Comparison of ENCODE assay signal across 16 cellular contexts in genomic region chr2:150587547-150588209, GRCh38.
DNase-seq lines count a peak whose midpoint lies in the region; ATAC-seq and TF ChIP-seq lines count a peak whose summit lies in the region.
"Had no signal": no experiment of that assay in that cellular context is flagged by ENCODE, and none has a peak within 500 bp of the region (broad histone marks: within the 10 kb centered on the region; RNA-seq: fewer than 3 reads in every experiment).

No MANE protein-coding gene starts in this region.

- H3K4me3 Mint-ChIP-seq in osteocyte (ENCODE audit: unreplicated experiment), result no peak overlapping the region
- H3K4me3 Mint-ChIP-seq: activated naive CD4-positive, alpha-beta T cell treated with anti-CD3 and anti-CD28 coated beads, Interleukin-2, amount 10 ng/mL, durations not matched to agents 7 days and 5 days; stimulated activated memory B cell treated with anti-CD40 and anti-IgM and Interleukin-4, amounts not matched to agents 10 μg/mL and 1 μg/mL and 100 μg/mL, for 72 hours had no signal

- no TSS peak for BruUV-seq in PC-9 (replicated peaks; lab: Mats Ljungman, UMichigan)

- no peaks in the 10 kb centered on the region for H4K20me1 ChIP-seq in PC-9 (ENCODE audit: insufficient read depth)

- DNase-seq in GM03348 (ENCODE audit: low spot score) (peak; percentile 44), PC-9 (no peak), fibroblast of mammary gland (ENCODE audit: low read depth) (peak; percentile 30), osteocyte (ENCODE audit: extremely low spot score, unreplicated experiment) (no peak), NCI-H128 (lab: John Stamatoyannopoulos, UW; ENCODE audit: unreplicated experiment) (no peak), DMS79 (lab: John Stamatoyannopoulos, UW) (no peak)
- DNase-seq: activated naive CD4-positive, alpha-beta T cell treated with anti-CD3 and anti-CD28 coated beads, Interleukin-2, amount 10 ng/mL, durations not matched to agents 7 days and 5 days; cerebellar nuclear complex; erythroblast; GDM1; NCI-H187 treated with DMSO at 0.1 percent for 48 hours; stimulated activated CD4-positive, alpha-beta T cell treated with anti-CD3 and anti-CD28 coated beads, Interleukin-4, amount 100 ng/mL, for 1 hour had no signal

- H3F3A ChIP-seq in PC-9 (ENCODE audit: insufficient read depth, low read depth), result peaks cover 14% of the 10 kb centered on the region

- no peak for TF ChIP-seq CTCF in PC-9 (conservative IDR thresholded peaks at IDR 0.05)
- no peak for TF ChIP-seq CTCF in fibroblast of mammary gland (conservative IDR thresholded peaks at IDR 0.05; ENCODE audit: control insufficient read depth, insufficient read depth, low read depth, low read length)
- TF ChIP-seq CTCF in osteocyte (IDR thresholded peaks at IDR 0.05), result no peak

- CTCF ChIA-PET in PC-9 (lab: Charles Lee), result interaction anchor here (0.6 to 0.7 kb wide), 2 partner anchors 35 to 60 kb away, joined by 3 to 4 read pairs; no protein-coding TSS in a partner anchor

- H3K27me3 ChIP-seq in PC-9 (ENCODE audit: insufficient read depth, low read depth), result no peaks in the 10 kb centered on the region

- H3K36me3 ChIP-seq in PC-9 (ENCODE audit: low read depth), result no peaks in the 10 kb centered on the region

- H3K9me3 Mint-ChIP-seq in osteocyte (ENCODE audit: unreplicated experiment), result no peaks in the 10 kb centered on the region
- H3K9me3 Mint-ChIP-seq: activated naive CD4-positive, alpha-beta T cell treated with anti-CD3 and anti-CD28 coated beads, Interleukin-2, amount 10 ng/mL, durations not matched to agents 7 days and 5 days; stimulated activated memory B cell treated with anti-CD40 and anti-IgM and Interleukin-4, amounts not matched to agents 10 μg/mL and 1 μg/mL and 100 μg/mL, for 72 hours had no signal

- no peaks in the 10 kb centered on the region for H3K9me2 ChIP-seq in PC-9 (ENCODE audit: insufficient read depth)

- no peak overlapping the region for H3K4me3 ChIP-seq in PC-9
- no peak overlapping the region for H3K4me3 ChIP-seq in fibroblast of mammary gland (ENCODE audit: control insufficient read depth, low read depth, low read length)

- no peak for ATAC-seq in HG03045 (IDR thresholded peaks at IDR 0.05; ENCODE audit: unreplicated experiment)
- no peak for ATAC-seq in HG03571 (IDR thresholded peaks at IDR 0.05; ENCODE audit: unreplicated experiment)
- ATAC-seq: stimulated activated memory B cell treated with anti-CD40 and anti-IgM and Interleukin-4, amounts not matched to agents 10 μg/mL and 1 μg/mL and 100 μg/mL, for 72 hours had no signal

- peaks cover 8% of the 10 kb centered on the region; the same call in 1 of the 2 replicates for H3K9me3 ChIP-seq in PC-9 (ENCODE audit: insufficient read depth, low read depth)

- H3K27me3 Mint-ChIP-seq in osteocyte (ENCODE audit: unreplicated experiment), result no peaks in the 10 kb centered on the region
- H3K27me3 Mint-ChIP-seq: activated naive CD4-positive, alpha-beta T cell treated with anti-CD3 and anti-CD28 coated beads, Interleukin-2, amount 10 ng/mL, durations not matched to agents 7 days and 5 days; stimulated activated memory B cell treated with anti-CD40 and anti-IgM and Interleukin-4, amounts not matched to agents 10 μg/mL and 1 μg/mL and 100 μg/mL, for 72 hours had no signal

- POLR2A ChIA-PET in PC-9 (lab: Charles Lee; ENCODE audit: unreplicated experiment), result no interaction called here

- H3K4me1 Mint-ChIP-seq in osteocyte (ENCODE audit: unreplicated experiment), result peaks cover 43% of the 10 kb centered on the region
- H3K4me1 Mint-ChIP-seq: activated naive CD4-positive, alpha-beta T cell treated with anti-CD3 and anti-CD28 coated beads, Interleukin-2, amount 10 ng/mL, durations not matched to agents 7 days and 5 days; stimulated activated memory B cell treated with anti-CD40 and anti-IgM and Interleukin-4, amounts not matched to agents 10 μg/mL and 1 μg/mL and 100 μg/mL, for 72 hours had no signal

- H3K4me2 ChIP-seq in PC-9, result no peak overlapping the region
- H3K4me2 ChIP-seq: KMS-11 had no signal

- H3K36me3 Mint-ChIP-seq in osteocyte (ENCODE audit: unreplicated experiment), result no peaks in the 10 kb centered on the region
- H3K36me3 Mint-ChIP-seq: activated naive CD4-positive, alpha-beta T cell treated with anti-CD3 and anti-CD28 coated beads, Interleukin-2, amount 10 ng/mL, durations not matched to agents 7 days and 5 days; stimulated activated memory B cell treated with anti-CD40 and anti-IgM and Interleukin-4, amounts not matched to agents 10 μg/mL and 1 μg/mL and 100 μg/mL, for 72 hours had no signal

- no peak overlapping the region for H2AFZ ChIP-seq in PC-9

- intact Hi-C loops in PC-9 (cut with micrococcal nuclease; ENCODE audit: unreplicated experiment), result loop anchor here (2.0 kb wide), 1 partner anchor 61 kb away; no protein-coding TSS in a partner anchor

- peaks cover 19% of the 10 kb centered on the region for H3K4me1 ChIP-seq in PC-9 (replicated peaks; ENCODE audit: insufficient read depth)

- no peaks in the 10 kb centered on the region for H3K79me2 ChIP-seq in PC-9 (ENCODE audit: low read depth)

- peak overlapping the region; percentile 46; the same call in 1 of the 2 replicates for H3K27ac ChIP-seq in PC-9
- H3K27ac ChIP-seq: KMS-11 had no signal

- H3K27ac Mint-ChIP-seq in osteocyte (ENCODE audit: unreplicated experiment), result peak overlapping the region; percentile 58
- H3K27ac Mint-ChIP-seq: activated naive CD4-positive, alpha-beta T cell treated with anti-CD3 and anti-CD28 coated beads, Interleukin-2, amount 10 ng/mL, durations not matched to agents 7 days and 5 days; stimulated activated memory B cell treated with anti-CD40 and anti-IgM and Interleukin-4, amounts not matched to agents 10 μg/mL and 1 μg/mL and 100 μg/mL, for 72 hours had no signal

Comparison
In these comparisons a context has a peak if more than half of its experiments do, and no peak if none do; other contexts are left out.
1. DNase-seq: peak in GM03348 (single experiment) and fibroblast of mammary gland (single experiment); none in PC-9 (0 of 2), osteocyte (single experiment), NCI-H128 (single experiment) and DMS79 (single experiment).